Comparison of ENCODE assay signal across 8 cellular contexts in the genomic region with DNA sequence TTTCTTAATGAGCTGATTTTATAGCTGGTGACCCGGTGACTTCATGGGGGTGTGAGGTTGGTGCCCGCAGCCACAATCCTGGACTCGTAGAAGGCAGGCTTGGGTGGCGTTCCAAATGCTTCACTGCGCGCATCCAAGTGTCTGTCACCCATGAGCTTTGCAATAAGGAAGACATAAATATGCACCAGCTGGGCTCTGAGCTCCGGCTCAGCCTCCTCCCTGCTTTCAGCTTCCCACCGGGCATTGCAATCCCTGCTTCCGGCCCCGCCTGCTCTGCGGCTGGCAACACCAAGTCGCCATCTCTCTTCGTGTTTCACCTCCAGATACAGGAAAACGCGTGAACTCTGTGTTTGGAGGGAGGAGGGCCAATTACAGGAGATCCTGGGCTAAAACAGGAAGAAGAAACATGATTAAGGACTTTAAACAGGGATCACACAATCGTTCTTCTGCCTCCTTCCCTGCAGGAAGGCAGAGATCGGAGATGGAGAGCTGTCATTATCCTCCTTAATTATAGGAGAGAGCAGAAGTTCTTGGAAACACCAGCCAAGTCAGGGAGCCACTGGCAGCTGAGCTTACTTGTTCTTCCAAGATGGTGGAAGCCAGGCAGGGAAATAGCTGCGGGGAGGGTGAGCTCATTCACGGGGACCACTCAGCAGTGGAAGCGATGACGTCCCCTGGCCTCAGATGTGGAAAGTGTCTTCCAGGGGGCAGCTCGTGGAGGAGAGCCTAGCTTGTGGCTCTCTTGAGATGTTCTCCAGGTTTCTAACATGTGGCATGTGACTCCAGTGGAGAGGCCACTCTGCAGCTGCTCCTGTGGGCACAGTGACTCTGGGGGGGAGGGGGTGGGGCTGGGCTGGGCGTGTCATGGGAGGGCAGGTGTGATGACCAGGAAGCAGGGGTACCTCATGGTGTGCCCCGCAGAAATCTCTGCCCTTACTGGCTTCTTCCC.
DNase-seq lines count a peak whose midpoint lies in the region; ATAC-seq and TF ChIP-seq lines count a peak whose summit lies in the region.

No MANE protein-coding gene starts in this region.

- H3K27me3 Mint-ChIP-seq in brain: no peaks in the 10 kb centered on the region

- no peak overlapping the region for H2AFZ ChIP-seq in smooth muscle cell (ENCODE audit: low read depth)

- peaks cover 8% of the 10 kb centered on the region for H3K4me1 ChIP-seq in smooth muscle cell (ENCODE audit: low read depth)

- H3K79me2 ChIP-seq in smooth muscle cell (ENCODE audit: low read depth): no peaks in the 10 kb centered on the region

- DNase-seq in posterior vena cava (ENCODE audit: low spot score) (peak; percentile 72), smooth muscle cell (lab: John Stamatoyannopoulos, UW; ENCODE audit: unreplicated experiment) (no peak)
- no peak for DNase-seq in stimulated activated CD4-positive, alpha-beta T cell treated with anti-CD3 and anti-CD28 coated beads, Interleukin-4, amount 100 ng/mL, for 24 hours

- no peaks in the 10 kb centered on the region for H3F3A ChIP-seq in smooth muscle cell (ENCODE audit: low read depth)

- H3K4me3 Mint-ChIP-seq in brain: peak overlapping the region in 3 of 5 experiments; percentile 9 to 50 (median 48)

- intact Hi-C loops in posterior vena cava (cut with DNase I): no loop called here

- H4K20me1 ChIP-seq in smooth muscle cell (ENCODE audit: low read depth): no peaks in the 10 kb centered on the region

- WGBS in smooth muscle cell (ENCODE audit: low lambda C conversion rate): 91% methylated on average over 24 of the region's 24 CpGs

- H3K27me3 ChIP-seq in smooth muscle cell (ENCODE audit: low read depth): no peaks in the 10 kb centered on the region

- ATAC-seq in GM19023 (IDR thresholded peaks at IDR 0.05; ENCODE audit: unreplicated experiment): peak; percentile 48
- ATAC-seq in HG03378 (IDR thresholded peaks at IDR 0.05; ENCODE audit: unreplicated experiment): peak; percentile 26
- ATAC-seq in GM18907 (IDR thresholded peaks at IDR 0.05; ENCODE audit: unreplicated experiment): no peak
- no peak for ATAC-seq in HG02852 (IDR thresholded peaks at IDR 0.05; ENCODE audit: unreplicated experiment)

- no peak overlapping the region for H3K27ac ChIP-seq in smooth muscle cell (ENCODE audit: low read depth)

- H3K4me2 ChIP-seq in smooth muscle cell: no peak overlapping the region

- H3K4me3 ChIP-seq in smooth muscle cell: no peak overlapping the region

- no peaks in the 10 kb centered on the region for H3K36me3 ChIP-seq in smooth muscle cell (ENCODE audit: low read depth)

- peaks cover 0 to 3% (median 0%) of the 10 kb centered on the region in 5 experiments for H3K9me3 Mint-ChIP-seq in brain

- H3K9me3 ChIP-seq in smooth muscle cell (replicated peaks; ENCODE audit: low read depth): no peaks in the 10 kb centered on the region

- H3K4me1 Mint-ChIP-seq in brain: peaks cover 64% of the 10 kb centered on the region

- H3K36me3 Mint-ChIP-seq in brain: peaks cover 13% of the 10 kb centered on the region

- TF ChIP-seq CTCF in brain (conservative IDR thresholded peaks at IDR 0.05) (no peak), smooth muscle cell (IDR thresholded peaks at IDR 0.05; ENCODE audit: borderline replicate concordance, insufficient read depth, poor library complexity, severe bottlenecking) (no peak)

- H3K27ac Mint-ChIP-seq in brain: peak overlapping the region in 4 of 5 experiments; percentile 86 to 93 (median 92)

- no peak overlapping the region for H3K9ac ChIP-seq in smooth muscle cell (ENCODE audit: low read depth)

Comparison
In these comparisons a context has a peak if more than half of its experiments do, and no peak if none do; other contexts are left out.
1. ATAC-seq: peak in GM19023 (single experiment) and HG03378 (single experiment); none in GM18907 (single experiment) and HG02852 (single experiment).